Comparison of ENCODE assay signal across 8 cellular contexts in the genomic region with DNA sequence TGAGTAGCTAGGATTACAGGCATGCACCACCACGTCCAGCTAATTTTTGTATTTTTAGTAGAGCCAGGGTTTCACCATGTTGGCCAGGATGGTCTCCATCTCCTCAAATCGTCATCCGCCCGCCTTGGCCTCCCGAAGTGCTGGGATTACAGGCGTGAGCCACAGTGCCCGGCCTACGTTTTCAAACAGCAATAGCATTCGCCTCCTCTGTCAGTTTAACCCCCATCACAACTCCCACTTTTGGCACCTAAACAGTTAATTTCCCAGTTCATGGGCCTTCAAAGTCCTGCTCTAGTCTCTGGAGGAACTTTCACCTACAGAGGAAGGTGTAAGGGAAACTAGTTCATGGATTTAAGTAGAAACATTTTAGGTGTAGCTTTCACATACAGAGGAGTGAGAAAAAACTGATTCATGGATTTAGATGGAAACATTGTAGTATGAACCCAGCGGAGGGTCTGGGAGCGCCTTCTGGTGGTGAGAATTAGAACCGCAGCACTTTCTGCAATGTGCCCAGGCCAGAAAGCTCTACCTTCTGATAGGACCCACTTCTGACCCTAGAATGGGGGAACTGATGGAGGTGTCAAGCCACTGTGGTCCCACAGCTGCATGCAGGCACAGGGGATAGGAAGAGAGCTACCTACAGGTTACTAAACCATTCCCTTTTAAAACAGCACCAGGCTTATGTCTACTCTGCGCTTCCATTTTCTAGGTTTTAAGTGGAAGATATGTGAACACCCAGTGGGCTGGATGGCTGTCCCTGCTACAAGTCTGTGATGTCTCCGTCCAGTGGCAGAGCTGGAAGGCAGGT. TPM values are rescaled to one million over a fixed set of nuclear protein-coding genes. Genes with fewer than 3 reads are reported as not detected.
DNase-seq lines count a peak whose midpoint lies in the region; ATAC-seq and TF ChIP-seq lines count a peak whose summit lies in the region.

No MANE protein-coding gene starts in this region.

- ATAC-seq in naive thymus-derived CD8-positive, alpha-beta T cell: peak; percentile 67 to 71
- peak; percentile 62 to 72 for ATAC-seq in stimulated activated naive B cell treated with anti-CD40 and anti-IgM and Interleukin-4, amounts not matched to agents 10 μg/mL and 1 μg/mL and 100 μg/mL, for 72 hours (replicated peaks)
- ATAC-seq in HG03442 (IDR thresholded peaks at IDR 0.05; ENCODE audit: unreplicated experiment): no peak

- no peak for TF ChIP-seq POLR2A in erythroblast (IDR thresholded peaks at IDR 0.05; ENCODE audit: low read length)

- no peak overlapping the region for H3K4me3 ChIP-seq in OCI-LY3 (ENCODE audit: low read length)

- TF ChIP-seq CTCF in CD14-positive monocyte (IDR thresholded peaks at IDR 0.05) (peak; percentile 94), OCI-LY3 (IDR thresholded peaks at IDR 0.05; ENCODE audit: low read depth, low read length) (peak; percentile 93)

- no peaks in the 10 kb centered on the region for H3K36me3 ChIP-seq in OCI-LY3 (replicated peaks; ENCODE audit: low read depth, low read length)

- H3K9me3 ChIP-seq in OCI-LY3 (ENCODE audit: insufficient read depth, low read length): no peaks in the 10 kb centered on the region

- no peaks in the 10 kb centered on the region for H3K36me3 Mint-ChIP-seq in CD14-positive monocyte
- no peaks in the 10 kb centered on the region for H3K36me3 Mint-ChIP-seq in naive thymus-derived CD8-positive, alpha-beta T cell
- H3K36me3 Mint-ChIP-seq in stimulated activated naive B cell treated with anti-CD40 and anti-IgM and Interleukin-4, amounts not matched to agents 10 μg/mL and 1 μg/mL and 100 μg/mL, for 72 hours: no peaks in the 10 kb centered on the region

- no peak overlapping the region for H3K4me2 ChIP-seq in OCI-LY3 (ENCODE audit: low read length)

- H3K27ac ChIP-seq in OCI-LY3 (ENCODE audit: low read length): no peak overlapping the region

- no peak overlapping the region for H3K9ac ChIP-seq in OCI-LY3 (ENCODE audit: low read length)

- no peaks in the 10 kb centered on the region for H3K27me3 ChIP-seq in OCI-LY3 (ENCODE audit: low read depth, low read length)

- H3K9me3 Mint-ChIP-seq in CD14-positive monocyte: peaks cover 0 to 1% (median 0%) of the 10 kb centered on the region in 7 donors
- H3K9me3 Mint-ChIP-seq in naive thymus-derived CD8-positive, alpha-beta T cell: no peaks in the 10 kb centered on the region
- H3K9me3 Mint-ChIP-seq in stimulated activated naive B cell treated with anti-CD40 and anti-IgM and Interleukin-4, amounts not matched to agents 10 μg/mL and 1 μg/mL and 100 μg/mL, for 72 hours: no peaks in the 10 kb centered on the region

- CTCF ChIA-PET in HEK293T (lab: Yijun Ruan, JAX): interaction anchor here (0.6 to 1.8 kb wide), 20 partner anchors 11 to 279 kb away, joined by 3 to 6 read pairs (median 3); partner anchors contain the start of gene DHX8

- H4K20me1 ChIP-seq in OCI-LY3 (ENCODE audit: insufficient read depth, low read length): no peaks in the 10 kb centered on the region

- peaks cover 0 to 4% (median 2%) of the 10 kb centered on the region in 3 donors for H3K27me3 Mint-ChIP-seq in CD14-positive monocyte (ENCODE audit: low read depth in 3 of 3)
- peaks cover 0 to 7% (median 4%) of the 10 kb centered on the region in 5 donors for H3K27me3 Mint-ChIP-seq in naive thymus-derived CD8-positive, alpha-beta T cell
- peaks cover 22 to 32% of the 10 kb centered on the region in 2 donors for H3K27me3 Mint-ChIP-seq in stimulated activated naive B cell treated with anti-CD40 and anti-IgM and Interleukin-4, amounts not matched to agents 10 μg/mL and 1 μg/mL and 100 μg/mL, for 72 hours

- no peak overlapping the region for H3K27ac Mint-ChIP-seq in CD14-positive monocyte
- no peak overlapping the region for H3K27ac Mint-ChIP-seq in naive thymus-derived CD8-positive, alpha-beta T cell
- no peak overlapping the region for H3K27ac Mint-ChIP-seq in stimulated activated naive B cell treated with anti-CD40 and anti-IgM and Interleukin-4, amounts not matched to agents 10 μg/mL and 1 μg/mL and 100 μg/mL, for 72 hours

- H3K4me3 Mint-ChIP-seq in CD14-positive monocyte: no peak overlapping the region
- H3K4me3 Mint-ChIP-seq in naive thymus-derived CD8-positive, alpha-beta T cell: no peak overlapping the region
- H3K4me3 Mint-ChIP-seq in stimulated activated naive B cell treated with anti-CD40 and anti-IgM and Interleukin-4, amounts not matched to agents 10 μg/mL and 1 μg/mL and 100 μg/mL, for 72 hours: no peak overlapping the region

- no peak for DNase-seq in CD14-positive monocyte (ENCODE audit: low spot score)
- DNase-seq in HEK293T (ENCODE audit: extremely low spot score): peak; percentile 67
- DNase-seq in activated CD8-positive, alpha-beta memory T cell treated with anti-CD3 and anti-CD28 coated beads, Interleukin-2, amount 50 U/mL, for 48 hours: peak; percentile 90
- DNase-seq in erythroblast (lab: John Stamatoyannopoulos, UW): peak; percentile 44 to 73
- peak; percentile 46 to 80 (median 62) for DNase-seq in naive thymus-derived CD8-positive, alpha-beta T cell
- DNase-seq in stimulated activated naive B cell treated with anti-CD40 and anti-IgM and Interleukin-4, amounts not matched to agents 10 μg/mL and 1 μg/mL and 100 μg/mL, for 72 hours: peak; percentile 41

- H3K4me1 ChIP-seq in OCI-LY3 (ENCODE audit: low read length): peaks cover 11% of the 10 kb centered on the region

- POLR2A ChIA-PET in HEK293T (lab: Yijun Ruan, JAX): interaction anchor here (0.7 to 2.4 kb wide), 2 partner anchors 94 to 97 kb away, joined by 3 to 19 read pairs; no protein-coding TSS in a partner anchor
- POLR2A ChIA-PET in naive thymus-derived CD8-positive, alpha-beta T cell (lab: Charles Lee): interaction anchor here (1.5 kb wide), 1 partner anchor 100 kb away, joined by 3 read pairs; no protein-coding TSS in a partner anchor

- H2AFZ ChIP-seq in OCI-LY3 (ENCODE audit: low read depth, low read length): no peak overlapping the region

- intact Hi-C loops in CD14-positive monocyte (cut with micrococcal nuclease): loop anchor here (1.0 kb wide), 2 partner anchors 96 to 97 kb away; no protein-coding TSS in a partner anchor

- H3K4me1 Mint-ChIP-seq in CD14-positive monocyte: peaks cover 17% of the 10 kb centered on the region
- peaks cover 2 to 16% (median 10%) of the 10 kb centered on the region in 4 donors for H3K4me1 Mint-ChIP-seq in naive thymus-derived CD8-positive, alpha-beta T cell
- H3K4me1 Mint-ChIP-seq in stimulated activated naive B cell treated with anti-CD40 and anti-IgM and Interleukin-4, amounts not matched to agents 10 μg/mL and 1 μg/mL and 100 μg/mL, for 72 hours: peaks cover 14 to 22% of the 10 kb centered on the region in 2 donors

- H3K79me2 ChIP-seq in OCI-LY3 (ENCODE audit: low read length): no peaks in the 10 kb centered on the region

TF ChIP-seq in HEK293T, 16 proteins besides CTCF, POLR2A, EP300 and RAD21:
- TF ChIP-seq SUZ12 (IDR thresholded peaks at IDR 0.05): no peak
- TF ChIP-seq FOXA1 (IDR thresholded peaks at IDR 0.05): no peak
- no peak for TF ChIP-seq ELF4 (IDR thresholded peaks at IDR 0.05)
- TF ChIP-seq L3MBTL2 (conservative IDR thresholded peaks at IDR 0.05): no peak
- no peak for TF ChIP-seq FOXM1 (IDR thresholded peaks at IDR 0.05; ENCODE audit: borderline replicate concordance)
- TF ChIP-seq HDGF (IDR thresholded peaks at IDR 0.05; ENCODE audit: borderline replicate concordance): no peak
- TF ChIP-seq CTBP1 (IDR thresholded peaks at IDR 0.05; ENCODE audit: borderline replicate concordance): no peak
- TF ChIP-seq ZNF384 (IDR thresholded peaks at IDR 0.05): no peak
TF ChIP-seq in HEK293T: peak in this region for 0.

RNA-seq across cellular contexts. Expression of gene MEOX1, which starts 12.0 kb away (rescaled TPM):
- under 1 TPM in 1 of 2 donors, not detected in 1; 0.06 TPM for polyA plus RNA-seq in CD14-positive monocyte
- total RNA-seq in naive thymus-derived CD8-positive, alpha-beta T cell: not detected
- 1 to 10 TPM in 2 of 3 donors, under 1 TPM in 1; 0.66 to 5.9 (median 1.5) TPM for polyA plus RNA-seq in naive thymus-derived CD8-positive, alpha-beta T cell
